1 cellular context compared by ENCODE assay signal in genomic region chr4:137749466-137749865, GRCh38.
TF ChIP-seq lines count a peak whose summit lies in the region.

No MANE protein-coding gene starts in this region.

TF ChIP-seq in IMR-90, 13 proteins besides CTCF, POLR2A, EP300 and RAD21 (continued from another document):
- no peak for TF ChIP-seq USF2 (IDR thresholded peaks at IDR 0.05; ENCODE audit: low read depth, low read length)
- TF ChIP-seq RCOR1 (IDR thresholded peaks at IDR 0.05; ENCODE audit: insufficient replicate concordance, low read length): no peak
- no peak for TF ChIP-seq RFX5 (IDR thresholded peaks at IDR 0.05; ENCODE audit: low read depth, low read length)
- no peak for TF ChIP-seq BHLHE40 (IDR thresholded peaks at IDR 0.05; ENCODE audit: low read depth, low read length)
- no peak for TF ChIP-seq CHD1 (IDR thresholded peaks at IDR 0.05; ENCODE audit: low read depth, low read length)
- TF ChIP-seq ELK1 (IDR thresholded peaks at IDR 0.05; ENCODE audit: borderline replicate concordance, low read depth, low read length): no peak
TF ChIP-seq in IMR-90: peak in this region for 0.
